In genomic region chr2:26757873-26758789, GRCh38 we compare ENCODE assay signal across 7 cellular contexts. TPM values are rescaled to one million over a fixed set of nuclear protein-coding genes. Genes with fewer than 3 reads are reported as not detected.
DNase-seq lines count a peak whose midpoint lies in the region; ATAC-seq, FAIRE-seq and TF ChIP-seq lines count a peak whose summit lies in the region.

No MANE protein-coding gene starts in this region.

- peak; percentile 58 for ATAC-seq in GM18517 (IDR thresholded peaks at IDR 0.05; ENCODE audit: unreplicated experiment)

- H3K4me3 ChIP-seq in astrocyte of the cerebellum (ENCODE audit: low read depth, low read length) (no peak overlapping the region), kidney epithelial cell (ENCODE audit: low read depth, low read length) (no peak overlapping the region)

- DNase-seq in HS-5 (ENCODE audit: low read depth) (peak; percentile 98), astrocyte of the cerebellum (ENCODE audit: low read depth) (peak; percentile 99), kidney epithelial cell (ENCODE audit: low read depth) (peak; percentile 99), urothelium cell line (ENCODE audit: low spot score) (peak; percentile 68), NCI-H2171 (lab: John Stamatoyannopoulos, UW) (no peak), GM10248 (ENCODE audit: extremely low spot score) (no peak)

- in situ Hi-C loops in astrocyte of the cerebellum (cut with HindIII; ENCODE audit: low sequenced_read_pairs): no loop called here

- POLR2A ChIA-PET in GM10248 (lab: Yijun Ruan, JAX): no interaction called here

- TF ChIP-seq CTCF in astrocyte of the cerebellum (IDR thresholded peaks at IDR 0.05; ENCODE audit: low read depth, low read length, missing control alignments): no peak
- TF ChIP-seq CTCF in kidney epithelial cell (IDR thresholded peaks at IDR 0.05; ENCODE audit: insufficient read depth, low read length, poor library complexity, severe bottlenecking): no peak
- TF ChIP-seq CTCF in GM10248 (IDR thresholded peaks at IDR 0.05; ENCODE audit: control extremely low read depth, extremely low read depth, low read depth, missing control alignments): no peak

- H3K36me3 ChIP-seq in kidney epithelial cell (ENCODE audit: control insufficient read depth, insufficient read depth, low read length): no peaks in the 10 kb centered on the region

- no peaks in the 10 kb centered on the region for H3K27me3 ChIP-seq in kidney epithelial cell (ENCODE audit: control insufficient read depth, insufficient read depth, low read length)

- CTCF ChIA-PET in GM10248 (lab: Yijun Ruan, JAX): interaction anchor here (1.2 to 4.8 kb wide), 3 partner anchors 10 to 11 kb away, joined by 3 to 42 read pairs (median 3); no protein-coding TSS in a partner anchor

- no peak for FAIRE-seq in urothelium cell line (lab: Jason Lieb, UNC)

RNA-seq across cellular contexts. Expression of gene SLC35F6, which starts 6.0 kb away (rescaled TPM):
- 80.5 and 83.1 TPM in 2 replicates for total RNA-seq in kidney epithelial cell

RNA-seq across cellular contexts. Expression of gene CENPA, which starts 27.7 kb away (rescaled TPM):
- 2.4 and 4.9 TPM in 2 replicates for total RNA-seq in kidney epithelial cell

Comparison
In these comparisons a context has a peak if more than half of its experiments do, and no peak if none do; other contexts are left out.
1. DNase-seq: peak in HS-5 (single experiment), astrocyte of the cerebellum (single experiment), kidney epithelial cell (single experiment) and urothelium cell line (single experiment); none in NCI-H2171 (single experiment) and GM10248 (single experiment).